Comparison of ENCODE assay signal across 26 cellular contexts in the genomic region with DNA sequence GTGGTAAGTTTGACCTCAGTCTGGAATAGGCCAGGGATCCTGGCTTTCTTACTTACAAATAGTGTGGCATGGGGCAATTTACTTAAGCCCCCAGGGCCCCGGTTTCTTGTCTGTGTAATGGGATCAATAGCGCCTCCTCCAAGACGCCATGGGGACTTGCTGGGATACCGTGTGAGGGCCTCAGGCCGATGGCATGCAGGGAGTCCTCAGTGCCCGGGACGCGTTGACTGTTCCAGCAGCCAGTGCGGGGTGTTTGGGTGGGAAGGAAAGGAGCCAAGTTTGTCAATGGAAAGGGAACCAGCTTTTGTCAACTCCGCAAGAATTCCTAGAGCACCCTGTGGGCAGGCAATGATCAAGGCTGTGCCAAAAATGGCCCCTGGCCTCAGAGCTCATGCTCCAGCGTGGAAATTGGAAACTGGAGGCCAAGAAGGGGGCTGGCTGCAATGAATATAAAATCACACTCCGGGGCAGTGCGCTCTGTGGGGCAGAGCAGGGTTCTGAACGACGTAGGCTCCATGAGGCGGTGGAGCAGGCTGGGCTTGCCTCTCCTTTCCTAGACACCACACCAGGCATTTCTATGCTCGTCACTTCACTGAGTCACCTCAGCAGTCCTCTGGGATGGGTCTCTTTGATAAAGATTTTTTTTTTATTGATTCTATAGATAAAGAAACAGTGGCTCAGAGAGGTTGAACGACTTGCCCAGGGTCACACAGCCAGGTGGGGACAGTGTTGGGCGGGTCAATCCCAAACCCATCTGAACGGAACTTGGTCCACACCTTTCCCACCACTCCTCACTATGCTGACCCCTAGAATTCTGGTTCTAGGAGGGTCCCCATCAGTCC. TPM values are rescaled to one million over a fixed set of nuclear protein-coding genes. Genes with fewer than 3 reads are reported as not detected.
"Had no signal": no experiment of that assay in that cellular context is flagged by ENCODE, and none has a peak within 500 bp of the region (broad histone marks: within the 10 kb centered on the region; RNA-seq: fewer than 3 reads in every experiment).

No MANE protein-coding gene starts in this region.

- ATAC-seq: gastroesophageal sphincter; heart left ventricle; left lobe of liver; naive thymus-derived CD4-positive, alpha-beta T cell; stimulated activated effector memory CD8-positive, alpha-beta T cell treated with anti-CD3 and anti-CD28 coated beads, Interleukin-12 subunit alpha, Interleukin-12 subunit beta, amount 100 ng/mL, for 72 hours had no signal

- DNase-seq: dorsolateral prefrontal cortex; effector CD4-positive, alpha-beta T cell; foreskin fibroblast; heart left ventricle; mammary epithelial cell; mesendoderm; midbrain; naive thymus-derived CD4-positive, alpha-beta T cell; small intestine; stimulated activated CD4-positive, alpha-beta T cell treated with anti-CD3 and anti-CD28 coated beads, Interleukin-12 subunit alpha, Interleukin-12 subunit beta, amount 100 ng/mL, for 4 hours; stimulated activated CD4-positive, alpha-beta T cell treated with anti-CD3 and anti-CD28 coated beads, Interleukin-1b, Interleukin-23, amount 100 ng/mL, for 48 hours; stimulated activated CD4-positive, alpha-beta T cell treated with anti-CD3 and anti-CD28 coated beads, Interleukin-4, amount 100 ng/mL, for 24 hours; stimulated activated naive CD4-positive, alpha-beta T cell treated with Interleukin-2 at 50 U/mL for 16 hours; stomach; thyroid gland; trophoblast cell had no signal

- H3K27me3 ChIP-seq: dorsolateral prefrontal cortex, gastroesophageal sphincter, heart left ventricle, hepatocyte, right atrium auricular region, stomach, thyroid gland, vagina had no signal

- H3K9me3 ChIP-seq: gastroesophageal sphincter, prostate gland, right atrium auricular region, stomach, thyroid gland, vagina had no signal

- H3K9ac ChIP-seq: neural progenitor cell, parathyroid adenoma had no signal

- H3K36me3 ChIP-seq: gastroesophageal sphincter, heart left ventricle, neural progenitor cell, prostate gland, right atrium auricular region, stomach, thyroid gland, vagina had no signal

- H3K79me2 ChIP-seq: hepatocyte, parathyroid adenoma had no signal

- H2AFZ ChIP-seq: hepatocyte, neural progenitor cell, parathyroid adenoma had no signal

- H3K4me1 ChIP-seq: parathyroid adenoma, prostate gland had no signal

- FAIRE-seq: kidney, small intestine had no signal

- H3K4me2 ChIP-seq: hepatocyte, neural progenitor cell had no signal

- H3K27ac ChIP-seq: dorsolateral prefrontal cortex, gastroesophageal sphincter, heart left ventricle, hepatocyte, neural progenitor cell, parathyroid adenoma, prostate gland, right atrium auricular region, stomach, thyroid gland, vagina had no signal

- H3K4me3 ChIP-seq: dorsolateral prefrontal cortex, gastroesophageal sphincter, heart left ventricle, hepatocyte, neural progenitor cell, prostate gland, right atrium auricular region, stomach, thyroid gland, vagina had no signal

RNA-seq across cellular contexts. Expression of a gene that starts 56.7 kb away (rescaled TPM):
- polyA plus RNA-seq: naive thymus-derived CD4-positive, alpha-beta T cell had no signal
